In the genomic region with DNA sequence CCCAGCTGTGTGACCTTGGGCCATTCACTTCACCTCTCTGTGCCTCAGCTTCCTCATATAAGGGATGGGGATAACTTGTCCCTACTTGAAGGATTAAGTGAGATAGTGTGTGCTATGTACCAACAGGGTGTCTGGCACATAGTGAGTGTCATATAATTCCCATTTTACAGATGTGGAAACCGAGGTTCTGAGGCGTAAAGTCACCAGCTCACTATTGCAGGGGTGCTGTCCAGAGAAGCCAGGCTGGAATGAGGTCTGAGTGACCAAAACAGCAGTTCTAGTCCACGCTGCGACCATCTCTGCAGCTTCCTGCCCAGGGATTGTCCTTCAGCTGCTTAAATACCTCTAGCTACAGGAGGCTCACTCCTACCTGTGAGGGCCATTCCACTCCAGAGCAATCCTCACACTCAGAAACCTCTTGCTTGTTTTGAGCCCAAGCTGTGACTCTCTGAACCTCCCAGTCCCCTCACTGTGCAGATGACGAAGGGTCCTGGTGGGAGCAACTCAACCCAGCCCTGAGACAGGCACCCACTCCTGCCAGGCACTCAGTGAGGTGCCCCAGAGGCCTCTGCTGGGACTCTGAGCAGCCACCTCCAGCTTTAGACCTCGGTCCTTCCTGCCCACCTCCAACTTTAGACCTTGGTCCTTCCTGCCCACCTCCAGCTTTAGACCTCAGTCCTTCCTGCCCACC, we compare ENCODE assay signal across 30 cellular contexts. TPM values are rescaled to one million over a fixed set of nuclear protein-coding genes. Genes with fewer than 3 reads are reported as not detected.
A peak's percentile ranks its signal among the peaks of the same experiment; 100 is the strongest.
DNase-seq lines count a peak whose midpoint lies in the region; ATAC-seq, FAIRE-seq and TF ChIP-seq lines count a peak whose summit lies in the region.
"Had no signal": no experiment of that assay in that cellular context is flagged by ENCODE, and none has a peak within 500 bp of the region (broad histone marks: within the 10 kb centered on the region; RNA-seq: fewer than 3 reads in every experiment).

No MANE protein-coding gene starts in this region.

- H3K4me1 ChIP-seq in breast epithelium (no peaks in the 10 kb centered on the region), Loucy (ENCODE audit: insufficient read depth, low read length, poor library complexity, severe bottlenecking) (peaks cover 63% of the 10 kb centered on the region), GM12878 (ENCODE audit: control insufficient read depth, insufficient read depth, low read length) (peaks cover 10% of the 10 kb centered on the region; the same call in 1 of the 2 replicates), prostate gland (replicated peaks) (no peaks in the 10 kb centered on the region), smooth muscle cell (ENCODE audit: low read depth) (no peaks in the 10 kb centered on the region)
- H3K4me1 ChIP-seq: Caco-2, thyroid gland had no signal

- no peak for TF ChIP-seq RAD21 in GM12878 (IDR thresholded peaks at IDR 0.05; ENCODE audit: insufficient read depth, low read depth, low read length)

- intact Hi-C loops in breast epithelium (cut with DNase I; ENCODE audit: low total_unique reads) = loop anchor here (10.0 kb wide), 1 partner anchor 503 kb away; no protein-coding TSS in a partner anchor
- intact Hi-C loops in MCF 10A (cut with micrococcal nuclease) = no loop called here
- intact Hi-C loops in GM12878 (cut with micrococcal nuclease; ENCODE audit: unreplicated experiment) = no loop called here
- intact Hi-C loops in prostate gland (cut with DNase I) = no loop called here

- peak; percentile 51; the same call in 2 of the 3 replicates for ATAC-seq in GM12878
- ATAC-seq in GM19328 (IDR thresholded peaks at IDR 0.05; ENCODE audit: unreplicated experiment) = no peak

- in situ Hi-C loops in GM12878 (cut with MboI) = no loop called here

- H3K4me3 ChIP-seq in breast epithelium (no peak overlapping the region), Loucy (ENCODE audit: low read length, poor library complexity, severe bottlenecking) (peak overlapping the region; percentile 62), GM12878 (no peak overlapping the region), prostate gland (no peak overlapping the region), smooth muscle cell (no peak overlapping the region)
- H3K4me3 ChIP-seq: dorsolateral prefrontal cortex, spleen, thyroid gland had no signal

- CTCF ChIA-PET in MCF 10A (lab: Yijun Ruan, JAX) = interaction anchor here (0.5 to 1.6 kb wide), 5 partner anchors 21 to 513 kb away, joined by 3 to 7 read pairs (median 3); no protein-coding TSS in a partner anchor
- CTCF ChIA-PET in GM12878 (lab: Yijun Ruan, JAX) = interaction anchor here (0.6 to 1.9 kb wide), 6 partner anchors 13 to 513 kb away, joined by 3 to 6 read pairs (median 4); no protein-coding TSS in a partner anchor

- POLR2A ChIA-PET in MCF 10A (lab: Yijun Ruan, JAX) = interaction anchor here (0.6 to 1.1 kb wide), 3 partner anchors 10 to 442 kb away, joined by 3 to 4 read pairs (median 4); no protein-coding TSS in a partner anchor
- POLR2A ChIA-PET in GM12878 (lab: Charles Lee) = no interaction called here

- no peak overlapping the region for H3K27ac Mint-ChIP-seq in MCF 10A (ENCODE audit: low read depth, unreplicated experiment)
- H3K27ac Mint-ChIP-seq: activated B cell treated with CpG ODN at 0.5 μM for 24 hours; activated naive CD4-positive, alpha-beta T cell treated with anti-CD3 and anti-CD28 coated beads for 36 hours had no signal

- H3K27me3 Mint-ChIP-seq in MCF 10A (ENCODE audit: insufficient read depth, unreplicated experiment) = peaks cover 28% of the 10 kb centered on the region

- peaks cover 11% of the 10 kb centered on the region for H3K4me1 Mint-ChIP-seq in MCF 10A (ENCODE audit: insufficient read depth, unreplicated experiment)

- H3K9ac ChIP-seq in Loucy (ENCODE audit: low read depth, low read length, poor library complexity, severe bottlenecking) (peak overlapping the region; percentile 62), GM12878 (ENCODE audit: control insufficient read depth, insufficient read depth, low read length) (no peak overlapping the region), smooth muscle cell (ENCODE audit: low read depth) (no peak overlapping the region)

- peaks cover under 1% of the 10 kb centered on the region for H3K36me3 Mint-ChIP-seq in MCF 10A (ENCODE audit: insufficient read depth, unreplicated experiment)
- H3K36me3 Mint-ChIP-seq: memory B cell had no signal

- H3K36me3 ChIP-seq in breast epithelium = no peaks in the 10 kb centered on the region
- no peaks in the 10 kb centered on the region for H3K36me3 ChIP-seq in Loucy (ENCODE audit: insufficient read depth, low read length)
- no peaks in the 10 kb centered on the region for H3K36me3 ChIP-seq in GM12878 (ENCODE audit: control insufficient read depth in 2 of 2, insufficient read depth in 2 of 2, low read length in 1 of 2)
- no peaks in the 10 kb centered on the region for H3K36me3 ChIP-seq in prostate gland
- H3K36me3 ChIP-seq in smooth muscle cell (ENCODE audit: low read depth) = no peaks in the 10 kb centered on the region
- H3K36me3 ChIP-seq: BE2C, neutrophil, spleen, thyroid gland had no signal

- H3K9me3 Mint-ChIP-seq in MCF 10A (ENCODE audit: unreplicated experiment) = no peaks in the 10 kb centered on the region
- H3K9me3 Mint-ChIP-seq: activated B cell treated with CpG ODN at 0.5 μM for 24 hours; activated naive CD4-positive, alpha-beta T cell treated with anti-CD3 and anti-CD28 coated beads for 36 hours; H9; memory B cell; stimulated activated naive CD8-positive, alpha-beta T cell treated with anti-CD3 and anti-CD28 coated beads, Interleukin-15, Interleukin-2, amounts not matched to agents 100 ng/mL and 50 ng/mL, for 24 hours had no signal

- H3K4me3 Mint-ChIP-seq in MCF 10A (ENCODE audit: unreplicated experiment) = no peak overlapping the region
- H3K4me3 Mint-ChIP-seq: activated B cell treated with CpG ODN at 0.5 μM for 24 hours; activated naive CD4-positive, alpha-beta T cell treated with anti-CD3 and anti-CD28 coated beads for 36 hours; H9; memory B cell; stimulated activated naive CD8-positive, alpha-beta T cell treated with anti-CD3 and anti-CD28 coated beads, Interleukin-15, Interleukin-2, amounts not matched to agents 100 ng/mL and 50 ng/mL, for 24 hours had no signal

- DNase-seq in breast epithelium (ENCODE audit: low spot score in 2 of 2) (no peak), MCF 10A (ENCODE audit: unreplicated experiment) (no peak), GM12878 (ENCODE audit: low read depth, low spot score) (no peak), prostate gland (ENCODE audit: low spot score) (no peak), smooth muscle cell (lab: John Stamatoyannopoulos, UW; ENCODE audit: unreplicated experiment) (no peak), middle frontal gyrus (ENCODE audit: extremely low spot score, low spot score) (no peak)
- DNase-seq: activated B cell treated with CpG ODN at 0.5 μM for 24 hours; activated naive CD4-positive, alpha-beta T cell treated with anti-CD3 and anti-CD28 coated beads for 36 hours; activated T-cell treated with anti-CD3 and anti-CD28 coated beads, Interleukin-2, amount 50 U/mL, for 1 hour; BE2C; Caco-2; central memory CD4-positive, alpha-beta T cell; DMS79; dorsolateral prefrontal cortex; H9; IMR-90; NCI-H2029 treated with DMSO at 0.1 percent for 48 hours; NCI-H226; NCI-H82; SHP77; spleen; stimulated activated CD4-positive, alpha-beta T cell treated with anti-CD3 and anti-CD28 coated beads, Interleukin-4, amount 100 ng/mL, for 24 hours; thyroid gland had no signal

- TF ChIP-seq CTCF in breast epithelium (IDR thresholded peaks at IDR 0.05) (no peak), MCF 10A (IDR thresholded peaks at IDR 0.05; ENCODE audit: unreplicated experiment) (no peak), Loucy (conservative IDR thresholded peaks at IDR 0.05; ENCODE audit: low read length) (no peak), GM12878 (IDR thresholded peaks at IDR 0.05 in 2 of 3, conservative IDR thresholded peaks at IDR 0.05 in 1 of 3; ENCODE audit: control insufficient read depth in 2 of 3, extremely low read depth in 1 of 3, insufficient read depth in 1 of 3, low read depth in 3 of 3, low read length in 3 of 3) (no peak), prostate gland (IDR thresholded peaks at IDR 0.05) (no peak), smooth muscle cell (IDR thresholded peaks at IDR 0.05; ENCODE audit: borderline replicate concordance, insufficient read depth, poor library complexity, severe bottlenecking) (no peak)

- H4K20me1 ChIP-seq in Loucy (ENCODE audit: insufficient read depth, low read length, poor library complexity, severe bottlenecking) = no peaks in the 10 kb centered on the region
- peaks cover 3% of the 10 kb centered on the region; the same call in 1 of the 2 replicates for H4K20me1 ChIP-seq in GM12878 (ENCODE audit: control insufficient read depth, insufficient read depth)
- no peaks in the 10 kb centered on the region for H4K20me1 ChIP-seq in smooth muscle cell (ENCODE audit: low read depth)

- no peaks in the 10 kb centered on the region for H3K9me2 ChIP-seq in Loucy (replicated peaks; ENCODE audit: low read depth, low read length)

- FAIRE-seq in GM12878 (lab: Jason Lieb, UNC) = no peak
- FAIRE-seq: endothelial cell of umbilical vein had no signal

- H3K79me2 ChIP-seq in Loucy (ENCODE audit: insufficient read depth, low read length) = peaks cover 4% of the 10 kb centered on the region
- no peaks in the 10 kb centered on the region for H3K79me2 ChIP-seq in GM12878 (ENCODE audit: control insufficient read depth, insufficient read depth, low read length)
- no peaks in the 10 kb centered on the region for H3K79me2 ChIP-seq in smooth muscle cell (ENCODE audit: low read depth)

- SMC1A ChIA-PET in GM12878 (lab: Charles Lee; ENCODE audit: uncharacterized antibody, unreplicated experiment) = interaction anchor here (0.6 to 1.7 kb wide), 3 partner anchors 10 to 146 kb away, joined by 3 to 6 read pairs (median 3); no protein-coding TSS in a partner anchor

- RAD21 ChIA-PET in GM12878 (lab: Charles Lee; ENCODE audit: unreplicated experiment) = interaction anchor here (1.1 kb wide), 1 partner anchor 260 kb away, joined by 3 read pairs; no protein-coding TSS in a partner anchor

- H3K4me2 ChIP-seq in Loucy (ENCODE audit: low read depth, low read length, poor library complexity, severe bottlenecking) (peak overlapping the region; percentile 80), GM12878 (ENCODE audit: control insufficient read depth, insufficient read depth) (peak overlapping the region; percentile 35; the same call in 1 of the 2 replicates), smooth muscle cell (no peak overlapping the region)

- H3F3A ChIP-seq in Loucy (ENCODE audit: low read depth) (peaks cover 19% of the 10 kb centered on the region), smooth muscle cell (ENCODE audit: low read depth) (no peaks in the 10 kb centered on the region)

- 22% methylated on average over 6 of the region's 6 CpGs for WGBS in GM12878 (ENCODE audit: insufficient coverage, insufficient replicate concordance, low lambda C conversion rate, missing lambda C conversion rate)
- WGBS in prostate gland = 89% methylated on average over 6 of the region's 6 CpGs
- 95% methylated on average over 6 of the region's 6 CpGs for WGBS in smooth muscle cell (ENCODE audit: low lambda C conversion rate)

- no peak for TF ChIP-seq POLR2A in breast epithelium (IDR thresholded peaks at IDR 0.05)
- no peak for TF ChIP-seq POLR2A in GM12878 (IDR thresholded peaks at IDR 0.05; ENCODE audit: low read depth, low read length)
- TF ChIP-seq POLR2A in prostate gland (IDR thresholded peaks at IDR 0.05) = no peak

- H3K27me3 ChIP-seq in breast epithelium (no peaks in the 10 kb centered on the region), Loucy (ENCODE audit: insufficient read depth, low read length, poor library complexity, severe bottlenecking) (no peaks in the 10 kb centered on the region), GM12878 (replicated peaks in 1 of 2; ENCODE audit: control insufficient read depth in 2 of 2, insufficient read depth in 2 of 2, low read length in 1 of 2) (peaks cover 4 to 5% of the 10 kb centered on the region in 2 experiments; a peak in 2 of 4 replicates), prostate gland (replicated peaks; ENCODE audit: insufficient read depth) (no peaks in the 10 kb centered on the region), smooth muscle cell (ENCODE audit: low read depth) (no peaks in the 10 kb centered on the region)
- H3K27me3 ChIP-seq: BE2C, thyroid gland had no signal

- no TSS peak for BruUV-seq in MCF 10A (replicated peaks; lab: Mats Ljungman, UMichigan)
- BruUV-seq in GM12878 (replicated peaks; lab: Mats Ljungman, UMichigan) = no TSS peak

- H3K9me3 ChIP-seq in breast epithelium (no peaks in the 10 kb centered on the region), Loucy (ENCODE audit: insufficient read depth, low read depth, low read length) (no peaks in the 10 kb centered on the region), GM12878 (replicated peaks; ENCODE audit: control insufficient read depth, insufficient read depth, low read length) (no peaks in the 10 kb centered on the region), prostate gland (no peaks in the 10 kb centered on the region), smooth muscle cell (replicated peaks; ENCODE audit: low read depth) (no peaks in the 10 kb centered on the region)
- H3K9me3 ChIP-seq: BE2C, Caco-2, neutrophil, spleen, thyroid gland had no signal

- TF ChIP-seq EP300 in GM12878 (IDR thresholded peaks at IDR 0.05; ENCODE audit: borderline replicate concordance in 1 of 2, control insufficient read depth in 1 of 2, low read depth in 2 of 2, low read length in 2 of 2) = no peak

- H3K27ac ChIP-seq in breast epithelium (peak overlapping the region; percentile 48 to 61), GM12878 (ENCODE audit: control insufficient read depth, insufficient read depth) (no peak overlapping the region), prostate gland (peak overlapping the region; percentile 83 to 84), smooth muscle cell (ENCODE audit: low read depth) (no peak overlapping the region)
- H3K27ac ChIP-seq: dorsolateral prefrontal cortex, neutrophil, spleen, thyroid gland had no signal

- H2AFZ ChIP-seq in Loucy (ENCODE audit: low read length) = no peak overlapping the region
- H2AFZ ChIP-seq in GM12878 (ENCODE audit: control insufficient read depth, low read depth, low read length) = no peak overlapping the region
- H2AFZ ChIP-seq in smooth muscle cell (ENCODE audit: low read depth) = no peak overlapping the region

RNA-seq across cellular contexts. Expression of a gene that starts 5.8 kb away (rescaled TPM):
- total RNA-seq in breast epithelium (10 to 100 TPM in 1 of 3 donors, 1 to 10 TPM in 1, under 1 TPM in 1; 0.48 to 13.1 (median 10.0) TPM), MCF 10A (2022) (not detected in 2 replicates), GM12878 (2014; rRNA removed) (0.16 and 0.23 TPM in 2 replicates), GM12878 (2014; rRNA removed; fragmentation: Illumina TruSeq; extraction: Trizol) (0.31 TPM in 1 of 2 replicates, not detected in the other), GM12878 (2021) (0.41 TPM in 1 of 2 replicates, not detected in the other), prostate gland (10 to 100 TPM in 1 of 2 donors, 1 to 10 TPM in 1; 9.9 to 71.8 TPM), smooth muscle cell (not detected in 2 replicates)
- total RNA-seq in GM12878 (2013; cell fraction: nucleolus; rRNA removed) = not detected in 2 replicates
- polyA plus RNA-seq in GM12878 (2011; ENCODE audit: low read depth) = not detected
- polyA plus RNA-seq in GM12878 (2011; rRNA removed) (0.19 and 0.33 TPM in 2 replicates), GM12878 (2014; fragmentation: Illumina TruSeq; extraction: Trizol) (0.15 TPM in 1 of 2 replicates, not detected in the other), GM12878 (2014; fragmentation: Nextera tagmentation; extraction: Ambion mirVana) (under 1 TPM in 1 of 2 experiments, not detected in 1; 0.09 TPM), GM12878 (2014; rRNA removed) (0.18 and 0.24 TPM in 2 replicates), GM12878 (2016; fragmentation: Nextera tagmentation; extraction: Ambion mirVana) (not detected), smooth muscle cell (0.14 and 0.53 TPM in 2 replicates)
- 0.18 and 0.48 TPM in 2 replicates for polyA plus RNA-seq in GM12878 (2011; cell fraction: cytosol; rRNA removed)
- polyA plus RNA-seq in GM12878 (2011; cell fraction: nucleus; rRNA removed) = 0.31 TPM in 1 of 2 replicates, not detected in the other
- polyA plus RNA-seq in GM12878 (2012) = not detected in 2 replicates
- polyA minus RNA-seq in GM12878 (2011; rRNA and poly(A)+ RNA removed) = not detected in 2 replicates
- polyA minus RNA-seq in GM12878 (2011; cell fraction: cytosol; rRNA and poly(A)+ RNA removed) = not detected in 2 replicates
- not detected in 2 replicates for polyA minus RNA-seq in GM12878 (2011; cell fraction: nucleus; rRNA and poly(A)+ RNA removed)
- total RNA-seq: activated B cell treated with CpG ODN at 0.5 μM for 24 hours; activated naive CD4-positive, alpha-beta T cell treated with anti-CD3 and anti-CD28 coated beads for 36 hours; endothelial cell of umbilical vein; IMR-90; pulmonary artery endothelial cell had no signal
- polyA plus RNA-seq: endothelial cell of umbilical vein, IMR-90 had no signal

RNA-seq across cellular contexts. Expression of a gene that starts 36.9 kb away (rescaled TPM):
- total RNA-seq in breast epithelium = 10 to 100 TPM; 21.2 to 59.7 (median 25.6) TPM
- total RNA-seq in MCF 10A (2022) = 7.2 and 9.6 TPM in 2 replicates
- 5.7 and 5.9 TPM in 2 replicates for total RNA-seq in GM12878 (2013; cell fraction: nucleolus; rRNA removed)
- total RNA-seq in GM12878 (2014; rRNA removed) = 20.7 and 26.0 TPM in 2 replicates
- 22.9 and 23.0 TPM in 2 replicates for total RNA-seq in GM12878 (2014; rRNA removed; fragmentation: Illumina TruSeq; extraction: Trizol)
- 16.2 and 16.9 TPM in 2 replicates for total RNA-seq in GM12878 (2021)
- polyA plus RNA-seq in GM12878 (2011; ENCODE audit: low read depth) = 4.0 TPM
- 10.4 and 13.7 TPM in 2 replicates for polyA plus RNA-seq in GM12878 (2011; rRNA removed)
- polyA plus RNA-seq in GM12878 (2011; cell fraction: cytosol; rRNA removed) = 6.3 and 7.1 TPM in 2 replicates
- 3.8 TPM in 2 replicates for polyA plus RNA-seq in GM12878 (2011; cell fraction: nucleus; rRNA removed)
- 4.3 and 5.8 TPM in 2 replicates for polyA plus RNA-seq in GM12878 (2012)
- 13.2 and 15.9 TPM in 2 replicates for polyA plus RNA-seq in GM12878 (2014; fragmentation: Illumina TruSeq; extraction: Trizol)
- 1 to 10 TPM; 4.3 to 6.7 TPM for polyA plus RNA-seq in GM12878 (2014; fragmentation: Nextera tagmentation; extraction: Ambion mirVana)
- polyA plus RNA-seq in GM12878 (2014; rRNA removed) = 7.3 and 8.2 TPM in 2 replicates
- polyA plus RNA-seq in GM12878 (2016; fragmentation: Nextera tagmentation; extraction: Ambion mirVana) = 1 to 10 TPM; 5.7 to 6.4 TPM
- 21.0 and 22.7 TPM in 2 replicates for polyA minus RNA-seq in GM12878 (2011; rRNA and poly(A)+ RNA removed)
- 9.1 and 10.6 TPM in 2 replicates for polyA minus RNA-seq in GM12878 (2011; cell fraction: cytosol; rRNA and poly(A)+ RNA removed)
- polyA minus RNA-seq in GM12878 (2011; cell fraction: nucleus; rRNA and poly(A)+ RNA removed) = 4.7 and 5.6 TPM in 2 replicates
- 10 to 100 TPM in 1 of 2 donors, 1 to 10 TPM in 1; 8.7 to 14.6 TPM for total RNA-seq in prostate gland
- total RNA-seq in smooth muscle cell = 0.76 and 0.99 TPM in 2 replicates
- polyA plus RNA-seq in smooth muscle cell = 0.18 and 0.23 TPM in 2 replicates

Comparison
In these comparisons a context has a peak if more than half of its experiments do, and no peak if none do; other contexts are left out.
1. H3K27ac ChIP-seq: peak in breast epithelium (2 of 2) and prostate gland (2 of 2); none in GM12878 (single experiment) and smooth muscle cell (single experiment).